25 cellular contexts compared by ENCODE assay signal in the genomic region with DNA sequence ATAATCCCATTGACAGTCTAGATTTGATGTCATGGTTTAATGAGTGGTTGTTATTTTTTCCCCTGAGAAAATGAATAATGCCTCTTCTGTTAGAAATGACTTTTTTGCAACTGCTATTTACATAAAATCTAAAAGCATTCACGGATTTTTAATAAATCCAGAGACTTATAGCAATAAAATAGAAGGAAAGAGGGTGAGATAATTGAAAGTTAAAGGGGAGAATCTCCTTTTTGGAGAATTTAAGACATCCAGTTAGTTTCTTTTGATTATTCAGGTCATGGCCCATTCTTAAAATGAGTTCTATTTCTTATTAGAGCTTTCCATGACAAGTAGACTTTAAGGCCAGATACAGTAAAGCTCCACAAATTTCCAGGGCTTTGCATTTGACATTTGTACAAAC.
"Had no signal": no experiment of that assay in that cellular context is flagged by ENCODE, and none has a peak within 500 bp of the region (broad histone marks: within the 10 kb centered on the region; RNA-seq: fewer than 3 reads in every experiment).

No MANE protein-coding gene starts in this region.

- DNase-seq: activated B cell treated with CpG ODN at 0.5 μM for 24 hours; activated CD4-positive, alpha-beta T cell treated with anti-CD3 and anti-CD28 coated beads for 1 hour; activated CD4-positive, alpha-beta T cell treated with anti-CD3 and anti-CD28 coated beads, Interleukin-2, amount 10 ng/mL, durations not matched to agents 24 days and 14 days; activated CD4-positive, alpha-beta T cell treated with anti-CD3 and anti-CD28 coated beads, Interleukin-2, amount 50 U/mL, for 48 hours; activated CD8-positive, alpha-beta memory T cell treated with anti-CD3 and anti-CD28 coated beads, Interleukin-2, amount 10 ng/mL, durations not matched to agents 7 days and 5 days; activated effector memory CD4-positive, alpha-beta T cell treated with Interleukin-2 at 50 U/mL for 16 hours; activated naive CD4-positive, alpha-beta T cell; activated T-cell treated with anti-CD3 and anti-CD28 coated beads, Interleukin-2, amount 50 U/mL, for 24 hours; body of pancreas; NCI-H1092; NCI-H1417 treated with DMSO at 0.1 percent for 48 hours; NCI-H1694 treated with DMSO at 0.1 percent for 48 hours; NCI-H2029 treated with DMSO at 0.1 percent for 48 hours; NCI-H345; NCI-H510A; NCI-H69; PC-9; SIG-M5; T-cell; T-helper 2 cell; T1000 had no signal

- H3K27ac ChIP-seq: ascending aorta, body of pancreas, KMS-11, PC-9 had no signal

- FAIRE-seq: bronchial epithelial cell, TTC549 had no signal
